16 cellular contexts compared by ENCODE assay signal in genomic region chr2:7674606-7675005, GRCh38.
DNase-seq lines count a peak whose midpoint lies in the region; ATAC-seq and TF ChIP-seq lines count a peak whose summit lies in the region.
"Had no signal": no experiment of that assay in that cellular context is flagged by ENCODE, and none has a peak within 500 bp of the region (broad histone marks: within the 10 kb centered on the region; RNA-seq: fewer than 3 reads in every experiment).

No MANE protein-coding gene starts in this region.

- TF ChIP-seq CTCF in mammary epithelial cell (conservative IDR thresholded peaks at IDR 0.05 in 1 of 2, IDR thresholded peaks at IDR 0.05 in 1 of 2; ENCODE audit: extremely low read depth in 1 of 2, insufficient read depth in 1 of 2, low read depth in 1 of 2, low read length in 2 of 2): no peak
- TF ChIP-seq CTCF in breast epithelium (IDR thresholded peaks at IDR 0.05): no peak
- no peak for TF ChIP-seq CTCF in epithelial cell of esophagus (IDR thresholded peaks at IDR 0.05; ENCODE audit: insufficient read depth, low read depth, low read length, missing control alignments)

- ATAC-seq in GM21619 (IDR thresholded peaks at IDR 0.05; ENCODE audit: unreplicated experiment): no peak
- ATAC-seq: A549, GM23338, Panc1 had no signal

- no peak overlapping the region for H3K4me2 ChIP-seq in mammary epithelial cell (ENCODE audit: insufficient read depth, low read depth, low read length)
- H3K4me2 ChIP-seq: A549, GM23338 had no signal

- 100% methylated on average over 1 of the region's 2 CpGs for WGBS in mammary epithelial cell (ENCODE audit: low coverage, missing lambda C conversion rate)

- intact Hi-C loops in mammary epithelial cell (cut with micrococcal nuclease) (loop anchor here (5.0 kb wide), 3 partner anchors 247 to 577 kb away; no protein-coding TSS in a partner anchor), breast epithelium (cut with DNase I; ENCODE audit: low total_unique reads) (no loop called here)

- no peaks in the 10 kb centered on the region for H3K9me3 ChIP-seq in mammary epithelial cell (replicated peaks; ENCODE audit: insufficient read depth, low read length)
- H3K9me3 ChIP-seq in breast epithelium: peaks cover 0 to 4% of the 10 kb centered on the region in 2 donors
- H3K9me3 ChIP-seq: Caco-2 had no signal

- CTCF ChIA-PET in mammary epithelial cell (lab: Charles Lee; ENCODE audit: low non-redundant PET): no interaction called here

- H3K4me1 ChIP-seq in mammary epithelial cell (ENCODE audit: insufficient read depth, low read length): no peaks in the 10 kb centered on the region
- H3K4me1 ChIP-seq in breast epithelium: no peaks in the 10 kb centered on the region
- H3K4me1 ChIP-seq: A549, Caco-2 had no signal

- H3K27ac ChIP-seq in mammary epithelial cell (ENCODE audit: insufficient read depth, low read depth, low read length): no peak overlapping the region
- H3K27ac ChIP-seq in breast epithelium: no peak overlapping the region
- H3K27ac ChIP-seq: A549 had no signal

- dilution Hi-C loops in mammary epithelial cell (cut with HindIII; ENCODE audit: low sequenced_read_pairs): no loop called here

- peak; percentile 22 for DNase-seq in mammary epithelial cell
- DNase-seq in breast epithelium (ENCODE audit: low spot score in 2 of 2): no peak
- peak; percentile 81 for DNase-seq in NCI-H446 treated with DMSO at 0.1 percent for 48 hours (lab: John Stamatoyannopoulos, UW)
- peak; percentile 19 for DNase-seq in epithelial cell of esophagus (ENCODE audit: low read depth)
- no peak for DNase-seq in NCI-H1105 treated with DMSO at 0.1 percent for 48 hours (lab: John Stamatoyannopoulos, UW)
- no peak for DNase-seq in NOMO-1 treated with dmso at 0.1 percent for 144 hours (lab: John Stamatoyannopoulos, UW; ENCODE audit: unreplicated experiment)
- DNase-seq: AML-193, Caco-2, DMS53, NCI-H1417 treated with DMSO at 0.1 percent for 48 hours, NCI-H1930, NCI-H510A had no signal

- H3K27me3 ChIP-seq in mammary epithelial cell (ENCODE audit: insufficient read depth, low read length): no peaks in the 10 kb centered on the region
- H3K27me3 ChIP-seq in breast epithelium: no peaks in the 10 kb centered on the region

- no peaks in the 10 kb centered on the region for H4K20me1 ChIP-seq in mammary epithelial cell (ENCODE audit: insufficient read depth, low read length)

- no TSS peak for BruUV-seq in mammary epithelial cell (replicated peaks; lab: Mats Ljungman, UMichigan)

- no peaks in the 10 kb centered on the region for H3K79me2 ChIP-seq in mammary epithelial cell (ENCODE audit: insufficient read depth, low read length)

- no peak overlapping the region for H2AFZ ChIP-seq in mammary epithelial cell (ENCODE audit: low read depth, low read length)

- in situ Hi-C loops in mammary epithelial cell (cut with MboI; ENCODE audit: low sequenced_read_pairs in 2 of 2): loop anchor here in 1 of 2 donors (25.0 kb wide), 1 partner anchor 1013 kb away; the partner anchor contains the start of gene ID2

- no peak overlapping the region for H3K4me3 ChIP-seq in mammary epithelial cell (replicated peaks in 1 of 3; ENCODE audit: insufficient read depth in 1 of 3, low read depth in 2 of 3, low read length in 3 of 3)
- H3K4me3 ChIP-seq in breast epithelium: no peak overlapping the region
- H3K4me3 ChIP-seq in epithelial cell of esophagus (ENCODE audit: low read length): no peak overlapping the region
- H3K4me3 ChIP-seq: A549, GM23338 had no signal

- no peaks in the 10 kb centered on the region for H3K36me3 ChIP-seq in mammary epithelial cell (ENCODE audit: insufficient read depth, low read length)
- no peaks in the 10 kb centered on the region for H3K36me3 ChIP-seq in breast epithelium

- TF ChIP-seq POLR2A in breast epithelium (IDR thresholded peaks at IDR 0.05): no peak

- H3K9ac ChIP-seq in mammary epithelial cell (ENCODE audit: insufficient read depth, low read length): no peak overlapping the region

Comparison
In these comparisons a context has a peak if more than half of its experiments do, and no peak if none do; other contexts are left out.
1. DNase-seq: peak in mammary epithelial cell (single experiment), NCI-H446 treated with DMSO at 0.1 percent for 48 hours (single experiment) and epithelial cell of esophagus (single experiment); none in breast epithelium (0 of 2), NCI-H1105 treated with DMSO at 0.1 percent for 48 hours (single experiment) and NOMO-1 treated with dmso at 0.1 percent for 144 hours (single experiment).